1 cellular context compared by ENCODE assay signal in the genomic region with DNA sequence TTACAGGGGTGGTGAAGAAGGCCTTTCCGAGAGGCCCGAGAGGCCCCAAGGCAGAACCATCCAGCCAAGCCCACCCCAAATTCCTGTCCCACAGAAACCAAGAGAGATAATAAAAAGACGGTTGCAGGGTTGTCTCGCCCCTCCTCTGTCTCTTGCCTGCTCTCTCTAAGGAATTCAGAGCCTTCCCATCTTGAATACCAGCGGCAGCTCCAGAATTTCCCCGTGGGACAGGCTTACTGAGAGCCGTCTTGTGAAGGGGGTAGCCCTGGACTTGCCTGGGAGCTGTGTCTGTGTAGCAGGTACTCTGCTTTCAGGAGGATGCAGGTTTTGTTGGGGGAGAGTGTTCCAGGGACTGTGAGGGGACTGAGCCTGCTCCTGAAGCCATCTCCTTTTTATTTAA.
TF ChIP-seq lines count a peak whose summit lies in the region.

No MANE protein-coding gene starts in this region.

TF ChIP-seq in GM23338, 12 proteins besides CTCF, POLR2A, EP300 and RAD21 (continued from another document):
- TF ChIP-seq, protein P1, sequence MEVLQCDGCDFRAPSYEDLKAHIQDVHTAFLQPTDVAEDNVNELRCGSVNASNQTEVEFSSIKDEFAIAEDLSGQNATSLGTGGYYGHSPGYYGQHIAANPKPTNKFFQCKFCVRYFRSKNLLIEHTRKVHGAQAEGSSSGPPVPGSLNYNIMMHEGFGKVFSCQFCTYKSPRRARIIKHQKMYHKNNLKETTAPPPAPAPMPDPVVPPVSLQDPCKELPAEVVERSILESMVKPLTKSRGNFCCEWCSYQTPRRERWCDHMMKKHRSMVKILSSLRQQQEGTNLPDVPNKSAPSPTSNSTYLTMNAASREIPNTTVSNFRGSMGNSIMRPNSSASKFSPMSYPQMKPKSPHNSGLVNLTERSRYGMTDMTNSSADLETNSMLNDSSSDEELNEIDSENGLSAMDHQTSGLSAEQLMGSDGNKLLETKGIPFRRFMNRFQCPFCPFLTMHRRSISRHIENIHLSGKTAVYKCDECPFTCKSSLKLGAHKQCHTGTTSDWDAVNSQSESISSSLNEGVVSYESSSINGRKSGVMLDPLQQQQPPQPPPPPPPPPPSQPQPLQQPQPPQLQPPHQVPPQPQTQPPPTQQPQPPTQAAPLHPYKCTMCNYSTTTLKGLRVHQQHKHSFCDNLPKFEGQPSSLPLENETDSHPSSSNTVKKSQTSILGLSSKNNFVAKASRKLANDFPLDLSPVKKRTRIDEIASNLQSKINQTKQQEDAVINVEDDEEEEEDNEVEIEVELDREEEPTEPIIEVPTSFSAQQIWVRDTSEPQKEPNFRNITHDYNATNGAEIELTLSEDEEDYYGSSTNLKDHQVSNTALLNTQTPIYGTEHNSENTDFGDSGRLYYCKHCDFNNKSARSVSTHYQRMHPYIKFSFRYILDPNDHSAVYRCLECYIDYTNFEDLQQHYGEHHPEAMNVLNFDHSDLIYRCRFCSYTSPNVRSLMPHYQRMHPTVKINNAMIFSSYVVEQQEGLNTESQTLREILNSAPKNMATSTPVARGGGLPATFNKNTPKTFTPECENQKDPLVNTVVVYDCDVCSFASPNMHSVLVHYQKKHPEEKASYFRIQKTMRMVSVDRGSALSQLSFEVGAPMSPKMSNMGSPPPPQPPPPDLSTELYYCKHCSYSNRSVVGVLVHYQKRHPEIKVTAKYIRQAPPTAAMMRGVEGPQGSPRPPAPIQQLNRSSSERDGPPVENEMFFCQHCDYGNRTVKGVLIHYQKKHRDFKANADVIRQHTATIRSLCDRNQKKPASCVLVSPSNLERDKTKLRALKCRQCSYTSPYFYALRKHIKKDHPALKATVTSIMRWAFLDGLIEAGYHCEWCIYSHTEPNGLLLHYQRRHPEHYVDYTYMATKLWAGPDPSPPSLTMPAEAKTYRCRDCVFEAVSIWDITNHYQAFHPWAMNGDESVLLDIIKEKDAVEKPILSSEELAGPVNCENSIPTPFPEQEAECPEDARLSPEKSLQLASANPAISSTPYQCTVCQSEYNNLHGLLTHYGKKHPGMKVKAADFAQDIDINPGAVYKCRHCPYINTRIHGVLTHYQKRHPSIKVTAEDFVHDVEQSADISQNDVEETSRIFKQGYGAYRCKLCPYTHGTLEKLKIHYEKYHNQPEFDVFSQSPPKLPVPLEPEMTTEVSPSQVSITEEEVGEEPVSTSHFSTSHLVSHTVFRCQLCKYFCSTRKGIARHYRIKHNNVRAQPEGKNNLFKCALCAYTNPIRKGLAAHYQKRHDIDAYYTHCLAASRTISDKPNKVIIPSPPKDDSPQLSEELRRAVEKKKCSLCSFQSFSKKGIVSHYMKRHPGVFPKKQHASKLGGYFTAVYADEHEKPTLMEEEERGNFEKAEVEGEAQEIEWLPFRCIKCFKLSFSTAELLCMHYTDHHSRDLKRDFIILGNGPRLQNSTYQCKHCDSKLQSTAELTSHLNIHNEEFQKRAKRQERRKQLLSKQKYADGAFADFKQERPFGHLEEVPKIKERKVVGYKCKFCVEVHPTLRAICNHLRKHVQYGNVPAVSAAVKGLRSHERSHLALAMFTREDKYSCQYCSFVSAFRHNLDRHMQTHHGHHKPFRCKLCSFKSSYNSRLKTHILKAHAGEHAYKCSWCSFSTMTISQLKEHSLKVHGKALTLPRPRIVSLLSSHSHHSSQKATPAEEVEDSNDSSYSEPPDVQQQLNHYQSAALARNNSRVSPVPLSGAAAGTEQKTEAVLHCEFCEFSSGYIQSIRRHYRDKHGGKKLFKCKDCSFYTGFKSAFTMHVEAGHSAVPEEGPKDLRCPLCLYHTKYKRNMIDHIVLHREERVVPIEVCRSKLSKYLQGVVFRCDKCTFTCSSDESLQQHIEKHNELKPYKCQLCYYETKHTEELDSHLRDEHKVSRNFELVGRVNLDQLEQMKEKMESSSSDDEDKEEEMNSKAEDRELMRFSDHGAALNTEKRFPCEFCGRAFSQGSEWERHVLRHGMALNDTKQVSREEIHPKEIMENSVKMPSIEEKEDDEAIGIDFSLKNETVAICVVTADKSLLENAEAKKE (CRISPR knock-in tag; IDR thresholded peaks at IDR 0.05) = no peak
- no peak for TF ChIP-seq CREB1 (CRISPR knock-in tag; IDR thresholded peaks at IDR 0.05; ENCODE audit: low read depth)
- no peak for TF ChIP-seq POLR2AphosphoS5 (IDR thresholded peaks at IDR 0.05; ENCODE audit: low read depth)
